In the genomic region with DNA sequence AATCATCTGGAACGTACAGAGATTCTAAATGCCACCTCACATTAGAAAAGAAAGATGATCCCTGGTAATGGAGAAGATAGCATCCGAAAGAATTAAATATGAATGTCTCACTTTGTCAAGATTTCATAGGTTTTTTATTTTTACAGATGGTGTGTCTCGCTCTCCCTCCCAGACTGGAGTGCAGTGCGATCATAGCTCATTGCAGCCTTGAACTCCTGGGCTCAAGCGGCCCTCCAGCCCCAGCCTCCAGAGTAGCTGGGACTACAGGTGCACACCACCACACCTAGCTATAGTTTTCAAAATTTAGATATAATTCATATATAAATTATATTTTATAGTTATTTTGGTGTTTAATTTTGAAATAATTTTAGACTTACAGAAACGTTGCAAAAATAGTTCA, we compare ENCODE assay signal across 15 cellular contexts. TPM values are rescaled to one million over a fixed set of nuclear protein-coding genes. Genes with fewer than 3 reads are reported as not detected.
DNase-seq lines count a peak whose midpoint lies in the region; ATAC-seq and TF ChIP-seq lines count a peak whose summit lies in the region.
"Had no signal": no experiment of that assay in that cellular context is flagged by ENCODE, and none has a peak within 500 bp of the region (broad histone marks: within the 10 kb centered on the region; RNA-seq: fewer than 3 reads in every experiment).

No MANE protein-coding gene starts in this region.

- ATAC-seq in activated CD4-positive, alpha-beta T cell treated with anti-CD3 and anti-CD28 coated beads for 36 hours = no peak
- ATAC-seq in HG02623 (IDR thresholded peaks at IDR 0.05; ENCODE audit: unreplicated experiment) (no peak), GM18858 (IDR thresholded peaks at IDR 0.05; ENCODE audit: unreplicated experiment) (no peak)
- ATAC-seq: left lobe of liver had no signal

- no peaks in the 10 kb centered on the region for H3K27me3 Mint-ChIP-seq in activated CD4-positive, alpha-beta T cell treated with anti-CD3 and anti-CD28 coated beads for 36 hours
- H3K27me3 Mint-ChIP-seq in nephron progenitor cell (ENCODE audit: low read depth, poor library complexity) = peaks cover 9% of the 10 kb centered on the region

- H3K9me3 ChIP-seq in PC-9 (ENCODE audit: insufficient read depth, low read depth) (no peaks in the 10 kb centered on the region), mucosa of rectum (ENCODE audit: control insufficient read depth in 2 of 2, low read length in 2 of 2) (no peaks in the 10 kb centered on the region)
- H3K9me3 ChIP-seq: mucosa of descending colon had no signal

- H3K4me2 ChIP-seq in PC-9 = peak overlapping the region; percentile 51

- H3K36me3 Mint-ChIP-seq in activated CD4-positive, alpha-beta T cell treated with anti-CD3 and anti-CD28 coated beads for 36 hours (ENCODE audit: low read depth) = no peaks in the 10 kb centered on the region
- H3K36me3 Mint-ChIP-seq in nephron progenitor cell (ENCODE audit: low read depth) = no peaks in the 10 kb centered on the region
- H3K36me3 Mint-ChIP-seq: CD14-positive monocyte had no signal

- intact Hi-C loops in activated CD4-positive, alpha-beta T cell treated with anti-CD3 and anti-CD28 coated beads for 36 hours (cut with DNase I, micrococcal nuclease) = no loop called here
- intact Hi-C loops in PC-9 (cut with micrococcal nuclease; ENCODE audit: unreplicated experiment) = no loop called here

- CTCF ChIA-PET in activated CD4-positive, alpha-beta T cell treated with anti-CD3 and anti-CD28 coated beads for 36 hours (lab: Charles Lee) = interaction anchor here (0.6 to 2.0 kb wide), 7 partner anchors 9 to 43 kb away, joined by 3 to 5 read pairs (median 3); partner anchors contain the start of gene SELENOM
- CTCF ChIA-PET in PC-9 (lab: Charles Lee) = interaction anchor here (1.1 to 1.2 kb wide), 3 partner anchors 16 to 117 kb away, joined by 3 to 6 read pairs (median 4); partner anchors contain the start of gene SMTN

- no peaks in the 10 kb centered on the region for H3K9me3 Mint-ChIP-seq in activated CD4-positive, alpha-beta T cell treated with anti-CD3 and anti-CD28 coated beads for 36 hours (ENCODE audit: low read depth)
- H3K9me3 Mint-ChIP-seq in nephron progenitor cell = no peaks in the 10 kb centered on the region
- H3K9me3 Mint-ChIP-seq: T-helper 2 cell treated with Interferon-gamma antibody and Interleukin-4, amounts not matched to agents 5 μg/mL and 100 μg/mL, for 36 hours had no signal

- H3K27me3 ChIP-seq in PC-9 (ENCODE audit: insufficient read depth, low read depth) (no peaks in the 10 kb centered on the region), mucosa of rectum (ENCODE audit: control insufficient read depth in 2 of 2, insufficient read depth in 2 of 2, low read length in 2 of 2) (no peaks in the 10 kb centered on the region)

- H3K9me2 ChIP-seq in PC-9 (ENCODE audit: insufficient read depth) = no peaks in the 10 kb centered on the region

- H3K4me1 Mint-ChIP-seq in activated CD4-positive, alpha-beta T cell treated with anti-CD3 and anti-CD28 coated beads for 36 hours = no peaks in the 10 kb centered on the region
- peaks cover 20% of the 10 kb centered on the region for H3K4me1 Mint-ChIP-seq in nephron progenitor cell

- H3K4me3 ChIP-seq in GM12865 (ENCODE audit: low read depth, low read length) = peak overlapping the region; percentile 6; the same call in 1 of the 2 replicates
- peak overlapping the region; percentile 57 for H3K4me3 ChIP-seq in PC-9
- H3K4me3 ChIP-seq in mucosa of rectum (ENCODE audit: low read length in 2 of 2) = peak overlapping the region; percentile 52 to 69
- H3K4me3 ChIP-seq: mucosa of descending colon had no signal

- no peaks in the 10 kb centered on the region for H4K20me1 ChIP-seq in PC-9 (ENCODE audit: insufficient read depth)

- DNase-seq in activated CD4-positive, alpha-beta T cell treated with anti-CD3 and anti-CD28 coated beads for 36 hours = no peak
- DNase-seq in activated CD4-positive, alpha-beta T cell treated with anti-CD3 and anti-CD28 coated beads, Interleukin-2, amount 50 U/mL, for 4 hours = no peak
- DNase-seq in GM12865 (ENCODE audit: low read depth) (no peak), PC-9 (no peak), nephron progenitor cell (no peak)
- DNase-seq: anterior cingulate cortex, NCI-H1694 had no signal

- TF ChIP-seq CTCF in GM12865 (IDR thresholded peaks at IDR 0.05; ENCODE audit: insufficient read depth, low read depth, low read length, missing control alignments) = no peak
- TF ChIP-seq CTCF in PC-9 (conservative IDR thresholded peaks at IDR 0.05) = no peak
- no peak for TF ChIP-seq CTCF in nephron progenitor cell (IDR thresholded peaks at IDR 0.05)

- POLR2A ChIA-PET in activated CD4-positive, alpha-beta T cell treated with anti-CD3 and anti-CD28 coated beads for 36 hours (lab: Charles Lee) = interaction anchor here (0.6 to 0.9 kb wide), 3 partner anchors 16 to 124 kb away, joined by 3 to 4 read pairs (median 3); no protein-coding TSS in a partner anchor
- POLR2A ChIA-PET in PC-9 (lab: Charles Lee; ENCODE audit: unreplicated experiment) = interaction anchor here (0.6 to 1.2 kb wide), 5 partner anchors 11 to 621 kb away, joined by 3 to 12 read pairs (median 6); partner anchors contain the start of genes MORC2 and SMTN

- peak overlapping the region; percentile 20 for H3K4me3 Mint-ChIP-seq in activated CD4-positive, alpha-beta T cell treated with anti-CD3 and anti-CD28 coated beads for 36 hours
- no peak overlapping the region for H3K4me3 Mint-ChIP-seq in nephron progenitor cell
- H3K4me3 Mint-ChIP-seq: CD14-positive monocyte; T-helper 2 cell treated with Interferon-gamma antibody and Interleukin-4, amounts not matched to agents 5 μg/mL and 100 μg/mL, for 36 hours had no signal

- H2AFZ ChIP-seq in PC-9 = peak overlapping the region; percentile 91
- H2AFZ ChIP-seq: parathyroid adenoma had no signal

- no peak overlapping the region for H3K9ac ChIP-seq in mucosa of rectum (ENCODE audit: low read depth in 1 of 2, low read length in 2 of 2)
- H3K9ac ChIP-seq: parathyroid adenoma had no signal

- H3K36me3 ChIP-seq in PC-9 (ENCODE audit: low read depth) (no peaks in the 10 kb centered on the region), mucosa of rectum (ENCODE audit: control insufficient read depth in 2 of 2, insufficient read depth in 2 of 2, low read length in 2 of 2) (no peaks in the 10 kb centered on the region)

- peaks cover 16% of the 10 kb centered on the region for H3K4me1 ChIP-seq in PC-9 (replicated peaks; ENCODE audit: insufficient read depth)
- H3K4me1 ChIP-seq in mucosa of rectum (ENCODE audit: control insufficient read depth in 2 of 2, insufficient read depth in 2 of 2, low read length in 2 of 2) = no peaks in the 10 kb centered on the region
- H3K4me1 ChIP-seq: parathyroid adenoma had no signal

- no peaks in the 10 kb centered on the region for H3K79me2 ChIP-seq in PC-9 (ENCODE audit: low read depth)
- H3K79me2 ChIP-seq: parathyroid adenoma had no signal

- H3F3A ChIP-seq in PC-9 (ENCODE audit: insufficient read depth, low read depth) = peaks cover 15% of the 10 kb centered on the region; the same call in 1 of the 2 replicates

- BruUV-seq in PC-9 (replicated peaks; lab: Mats Ljungman, UMichigan) = TSS peak; percentile 40

- H3K27ac ChIP-seq in PC-9 = no peak overlapping the region
- no peak overlapping the region for H3K27ac ChIP-seq in mucosa of rectum (ENCODE audit: low read depth in 2 of 2, low read length in 2 of 2)
- H3K27ac ChIP-seq: parathyroid adenoma had no signal

- H3K27ac Mint-ChIP-seq in activated CD4-positive, alpha-beta T cell treated with anti-CD3 and anti-CD28 coated beads for 36 hours = no peak overlapping the region
- no peak overlapping the region for H3K27ac Mint-ChIP-seq in nephron progenitor cell
- H3K27ac Mint-ChIP-seq: CD14-positive monocyte; T-helper 2 cell treated with Interferon-gamma antibody and Interleukin-4, amounts not matched to agents 5 μg/mL and 100 μg/mL, for 36 hours had no signal

RNA-seq across cellular contexts. Expression of gene SMTN, which starts 16.7 kb away (rescaled TPM):
- total RNA-seq in activated CD4-positive, alpha-beta T cell treated with anti-CD3 and anti-CD28 coated beads for 36 hours = 10 to 100 TPM; 40.1 to 45.8 TPM
- total RNA-seq in PC-9 (2021) = 68.8 and 76.3 TPM in 2 replicates

RNA-seq across cellular contexts. Expression of gene SELENOM, which starts 43.0 kb away (rescaled TPM):
- 10 to 100 TPM in 1 of 2 experiments, 1 to 10 TPM in 1; 8.8 to 12.2 TPM for total RNA-seq in activated CD4-positive, alpha-beta T cell treated with anti-CD3 and anti-CD28 coated beads for 36 hours
- total RNA-seq in PC-9 (2021) = 20.7 and 23.3 TPM in 2 replicates

RNA-seq across cellular contexts. Expression of gene INPP5J, which starts 58.4 kb away (rescaled TPM):
- total RNA-seq in activated CD4-positive, alpha-beta T cell treated with anti-CD3 and anti-CD28 coated beads for 36 hours = under 1 TPM; 0.11 to 0.23 TPM
- 1.7 and 3.1 TPM in 2 replicates for total RNA-seq in PC-9 (2021)

Comparison
In these comparisons a context has a peak if more than half of its experiments do, and no peak if none do; other contexts are left out.
1. H3K4me3 ChIP-seq: peak in every context shown above with its lines; median percentile 60 in mucosa of rectum; 57 in PC-9; 6 in GM12865.